Comparison of ENCODE assay signal across 2 cellular contexts in the genomic region with DNA sequence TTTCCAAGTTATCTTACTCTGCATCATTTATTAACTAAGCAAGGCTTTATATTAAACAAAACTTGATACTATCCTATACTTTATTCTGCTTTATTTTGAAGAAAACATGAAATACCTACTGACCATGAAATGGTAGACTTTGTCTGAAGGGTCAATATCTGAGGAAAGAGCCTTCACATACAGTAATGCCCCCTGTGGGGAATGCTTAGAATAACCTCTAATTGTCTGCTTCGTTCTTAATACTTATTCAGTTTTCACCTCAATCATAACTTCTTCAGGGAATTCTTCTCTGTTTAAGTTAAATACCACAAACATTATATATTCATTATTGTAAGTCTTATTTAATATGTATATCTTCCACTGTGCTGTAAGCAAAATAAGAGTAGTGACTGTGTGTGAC.
TF ChIP-seq lines count a peak whose summit lies in the region.

No MANE protein-coding gene starts in this region.

TF ChIP-seq in SK-N-SH, 30 proteins besides CTCF, POLR2A, EP300 and RAD21 (continued from another document):
- TF ChIP-seq, protein P1, sequence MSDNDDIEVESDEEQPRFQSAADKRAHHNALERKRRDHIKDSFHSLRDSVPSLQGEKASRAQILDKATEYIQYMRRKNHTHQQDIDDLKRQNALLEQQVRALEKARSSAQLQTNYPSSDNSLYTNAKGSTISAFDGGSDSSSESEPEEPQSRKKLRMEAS (IDR thresholded peaks at IDR 0.05; ENCODE audit: low read depth), result no peak
- TF ChIP-seq MXI1 (IDR thresholded peaks at IDR 0.05; ENCODE audit: low read depth, low read length) (no peak), GABPA (IDR thresholded peaks at IDR 0.05; ENCODE audit: low read depth) (no peak), RFX5 (IDR thresholded peaks at IDR 0.05; ENCODE audit: low read length) (no peak), TEAD4 (IDR thresholded peaks at IDR 0.05; ENCODE audit: borderline replicate concordance, insufficient read depth) (no peak), ELF1 (IDR thresholded peaks at IDR 0.05) (no peak), MEF2A (IDR thresholded peaks at IDR 0.05; ENCODE audit: borderline replicate concordance, low read depth) (no peak)

TF ChIP-seq in SK-N-SH treated with all-trans-retinoic acid at 6 μM for 48 hours, 23 proteins besides CTCF, POLR2A, EP300 and RAD21 (continued from another document):
- TF ChIP-seq TSHZ2 (CRISPR knock-in tag; IDR thresholded peaks at IDR 0.05) (no peak), ZFP3 (CRISPR knock-in tag; IDR thresholded peaks at IDR 0.05) (no peak), PPARA (CRISPR knock-in tag; IDR thresholded peaks at IDR 0.05; ENCODE audit: borderline replicate concordance) (no peak), ARNTL (CRISPR knock-in tag; IDR thresholded peaks at IDR 0.05; ENCODE audit: borderline replicate concordance, low read depth) (no peak), CSDC2 (CRISPR knock-in tag; IDR thresholded peaks at IDR 0.05) (no peak), RARB (CRISPR knock-in tag; IDR thresholded peaks at IDR 0.05) (no peak), CSRNP3 (CRISPR knock-in tag; IDR thresholded peaks at IDR 0.05) (no peak), ZFP30 (CRISPR knock-in tag; IDR thresholded peaks at IDR 0.05) (no peak), ISL1 (CRISPR knock-in tag; IDR thresholded peaks at IDR 0.05) (no peak), OSR1 (CRISPR knock-in tag; IDR thresholded peaks at IDR 0.05) (no peak), SNAI2 (CRISPR knock-in tag; IDR thresholded peaks at IDR 0.05) (no peak)
- TF ChIP-seq, protein P2, sequence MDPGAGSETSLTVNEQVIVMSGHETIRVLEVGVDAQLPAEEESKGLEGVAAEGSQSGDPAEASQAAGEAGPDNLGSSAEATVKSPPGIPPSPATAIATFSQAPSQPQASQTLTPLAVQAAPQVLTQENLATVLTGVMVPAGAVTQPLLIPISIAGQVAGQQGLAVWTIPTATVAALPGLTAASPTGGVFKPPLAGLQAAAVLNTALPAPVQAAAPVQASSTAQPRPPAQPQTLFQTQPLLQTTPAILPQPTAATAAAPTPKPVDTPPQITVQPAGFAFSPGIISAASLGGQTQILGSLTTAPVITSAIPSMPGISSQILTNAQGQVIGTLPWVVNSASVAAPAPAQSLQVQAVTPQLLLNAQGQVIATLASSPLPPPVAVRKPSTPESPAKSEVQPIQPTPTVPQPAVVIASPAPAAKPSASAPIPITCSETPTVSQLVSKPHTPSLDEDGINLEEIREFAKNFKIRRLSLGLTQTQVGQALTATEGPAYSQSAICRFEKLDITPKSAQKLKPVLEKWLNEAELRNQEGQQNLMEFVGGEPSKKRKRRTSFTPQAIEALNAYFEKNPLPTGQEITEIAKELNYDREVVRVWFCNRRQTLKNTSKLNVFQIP (CRISPR knock-in tag; IDR thresholded peaks at IDR 0.05; ENCODE audit: borderline replicate concordance, low read depth), result no peak
- TF ChIP-seq, protein P3, sequence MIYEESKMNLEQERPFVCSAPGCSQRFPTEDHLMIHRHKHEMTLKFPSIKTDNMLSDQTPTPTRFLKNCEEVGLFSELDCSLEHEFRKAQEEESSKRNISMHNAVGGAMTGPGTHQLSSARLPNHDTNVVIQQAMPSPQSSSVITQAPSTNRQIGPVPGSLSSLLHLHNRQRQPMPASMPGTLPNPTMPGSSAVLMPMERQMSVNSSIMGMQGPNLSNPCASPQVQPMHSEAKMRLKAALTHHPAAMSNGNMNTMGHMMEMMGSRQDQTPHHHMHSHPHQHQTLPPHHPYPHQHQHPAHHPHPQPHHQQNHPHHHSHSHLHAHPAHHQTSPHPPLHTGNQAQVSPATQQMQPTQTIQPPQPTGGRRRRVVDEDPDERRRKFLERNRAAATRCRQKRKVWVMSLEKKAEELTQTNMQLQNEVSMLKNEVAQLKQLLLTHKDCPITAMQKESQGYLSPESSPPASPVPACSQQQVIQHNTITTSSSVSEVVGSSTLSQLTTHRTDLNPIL (CRISPR knock-in tag; IDR thresholded peaks at IDR 0.05; ENCODE audit: low read depth), result no peak
- TF ChIP-seq, protein P4, sequence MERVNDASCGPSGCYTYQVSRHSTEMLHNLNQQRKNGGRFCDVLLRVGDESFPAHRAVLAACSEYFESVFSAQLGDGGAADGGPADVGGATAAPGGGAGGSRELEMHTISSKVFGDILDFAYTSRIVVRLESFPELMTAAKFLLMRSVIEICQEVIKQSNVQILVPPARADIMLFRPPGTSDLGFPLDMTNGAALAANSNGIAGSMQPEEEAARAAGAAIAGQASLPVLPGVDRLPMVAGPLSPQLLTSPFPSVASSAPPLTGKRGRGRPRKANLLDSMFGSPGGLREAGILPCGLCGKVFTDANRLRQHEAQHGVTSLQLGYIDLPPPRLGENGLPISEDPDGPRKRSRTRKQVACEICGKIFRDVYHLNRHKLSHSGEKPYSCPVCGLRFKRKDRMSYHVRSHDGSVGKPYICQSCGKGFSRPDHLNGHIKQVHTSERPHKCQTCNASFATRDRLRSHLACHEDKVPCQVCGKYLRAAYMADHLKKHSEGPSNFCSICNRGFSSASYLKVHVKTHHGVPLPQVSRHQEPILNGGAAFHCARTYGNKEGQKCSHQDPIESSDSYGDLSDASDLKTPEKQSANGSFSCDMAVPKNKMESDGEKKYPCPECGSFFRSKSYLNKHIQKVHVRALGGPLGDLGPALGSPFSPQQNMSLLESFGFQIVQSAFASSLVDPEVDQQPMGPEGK (CRISPR knock-in tag; IDR thresholded peaks at IDR 0.05; ENCODE audit: borderline replicate concordance), result no peak
TF ChIP-seq in SK-N-SH treated with all-trans-retinoic acid at 6 μM for 48 hours: peak in this region for 0.
